ENCODE assay signal across 20 cellular contexts in the genomic region with DNA sequence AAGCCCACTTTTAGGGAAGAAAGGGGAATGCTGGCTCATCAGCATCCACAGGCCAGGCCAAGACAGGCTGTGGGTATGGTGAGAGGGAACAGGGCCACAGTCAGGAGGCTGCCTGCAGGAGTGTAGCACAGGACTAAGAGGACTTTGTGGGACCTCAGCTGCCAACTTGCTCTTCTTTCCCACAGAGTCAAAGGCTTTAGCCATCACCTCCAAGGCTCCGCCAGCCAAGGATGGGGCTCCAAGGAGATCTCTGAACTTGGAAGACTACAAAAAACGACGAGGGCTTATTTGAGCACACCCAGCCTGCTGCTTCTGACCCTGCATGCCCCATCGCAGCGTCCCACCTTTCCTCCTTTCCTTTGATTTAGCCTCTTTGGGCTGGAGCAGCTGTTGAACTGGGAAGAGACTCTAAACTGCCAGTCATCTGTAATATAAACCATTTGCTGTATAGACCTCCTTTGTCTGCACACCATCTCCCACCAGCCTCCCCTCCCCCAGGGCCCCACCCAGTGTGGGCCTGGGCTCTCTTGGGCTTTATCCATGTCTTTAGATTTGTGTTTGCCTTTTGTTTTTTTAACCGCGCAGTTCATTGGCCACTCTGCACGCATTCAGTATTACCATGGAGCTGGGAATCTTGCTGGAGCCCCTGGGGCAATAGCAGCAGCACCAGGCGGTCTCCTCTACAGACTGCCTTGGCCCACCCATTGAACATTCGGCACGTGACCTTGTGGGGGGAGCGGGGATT. TPM values are rescaled to one million over a fixed set of nuclear protein-coding genes. Genes with fewer than 3 reads are reported as not detected.
"Had no signal": no experiment of that assay in that cellular context is flagged by ENCODE, and none has a peak within 500 bp of the region (broad histone marks: within the 10 kb centered on the region; RNA-seq: fewer than 3 reads in every experiment).

No MANE protein-coding gene starts in this region.

- H3K9me3 ChIP-seq: lower lobe of right lung, ovary, psoas muscle, right atrium auricular region, transverse colon, uterus had no signal

- H3K27me3 ChIP-seq: ovary, right atrium auricular region, transverse colon, uterus had no signal

- H3K4me3 Mint-ChIP-seq: activated CD4-positive, alpha-beta T cell treated with anti-CD3 and anti-CD28 coated beads for 36 hours; activated naive CD4-positive, alpha-beta T cell treated with anti-CD3 and anti-CD28 coated beads, Interleukin-2, amount 50 U/mL, for 24 hours; activated T-helper 1 cell treated with anti-CD3 and anti-CD28 coated beads, Interleukin-12 subunit alpha, Interleukin-12 subunit beta, Interleukin-2, Interleukin-4 antibody, amounts not matched to agents 30 ng/mL and 10 ng/mL and 1 ng/mL, durations not matched to agents 14 hours and 24 hours and 36 hours; natural killer cell; WTC11 had no signal

- H3K4me1 Mint-ChIP-seq: WTC11 had no signal

- H3K27ac ChIP-seq: lower lobe of right lung, ovary, psoas muscle, right atrium auricular region, uterus had no signal

- H3K4me3 ChIP-seq: lower lobe of right lung, ovary, psoas muscle, right atrium auricular region, transverse colon, uterus had no signal

- H3K27ac Mint-ChIP-seq: activated CD4-positive, alpha-beta T cell treated with anti-CD3 and anti-CD28 coated beads for 36 hours; activated naive CD4-positive, alpha-beta T cell treated with anti-CD3 and anti-CD28 coated beads, Interleukin-2, amount 50 U/mL, for 24 hours; activated T-helper 1 cell treated with anti-CD3 and anti-CD28 coated beads, Interleukin-12 subunit alpha, Interleukin-12 subunit beta, Interleukin-2, Interleukin-4 antibody, amounts not matched to agents 30 ng/mL and 10 ng/mL and 1 ng/mL, durations not matched to agents 14 hours and 24 hours and 36 hours; WTC11 had no signal

- H3K27me3 Mint-ChIP-seq: activated CD4-positive, alpha-beta T cell treated with anti-CD3 and anti-CD28 coated beads for 36 hours; activated naive CD4-positive, alpha-beta T cell treated with anti-CD3 and anti-CD28 coated beads, Interleukin-2, amount 50 U/mL, for 24 hours had no signal

- ATAC-seq: activated CD4-positive, alpha-beta T cell treated with anti-CD3 and anti-CD28 coated beads for 36 hours; esophagus mucosa; left lobe of liver; lower lobe of right lung; natural killer cell; psoas muscle; WTC11 had no signal

- DNase-seq: activated CD4-positive, alpha-beta T cell treated with anti-CD3 and anti-CD28 coated beads for 36 hours; activated CD4-positive, alpha-beta T cell treated with anti-CD3 and anti-CD28 coated beads, Interleukin-2, amount 50 U/mL, for 4 hours; activated gamma-delta T cell; effector CD8-positive, alpha-beta T cell; foreskin melanocyte; lower lobe of right lung; natural killer cell; psoas muscle; stimulated activated CD4-positive, alpha-beta T cell treated with anti-CD3 and anti-CD28 coated beads, Interleukin-4, amount 100 ng/mL, for 4 hours; T1000; transverse colon; uterus had no signal

- H3K9me3 Mint-ChIP-seq: activated naive CD4-positive, alpha-beta T cell treated with anti-CD3 and anti-CD28 coated beads, Interleukin-2, amount 50 U/mL, for 24 hours; activated T-helper 1 cell treated with anti-CD3 and anti-CD28 coated beads, Interleukin-12 subunit alpha, Interleukin-12 subunit beta, Interleukin-2, Interleukin-4 antibody, amounts not matched to agents 30 ng/mL and 10 ng/mL and 1 ng/mL, durations not matched to agents 14 hours and 24 hours and 36 hours; natural killer cell; WTC11 had no signal

- H3K4me1 ChIP-seq: lower lobe of right lung, psoas muscle, right atrium auricular region, uterus had no signal

- H3K36me3 ChIP-seq: ovary, uterus had no signal

RNA-seq across cellular contexts. Expression of a gene that starts 13.1 kb away (rescaled TPM):
- total RNA-seq: natural killer cell had no signal

RNA-seq across cellular contexts. Expression of a gene that starts 33.1 kb away (rescaled TPM):
- total RNA-seq: bronchial epithelial cell had no signal
